In the genomic region with DNA sequence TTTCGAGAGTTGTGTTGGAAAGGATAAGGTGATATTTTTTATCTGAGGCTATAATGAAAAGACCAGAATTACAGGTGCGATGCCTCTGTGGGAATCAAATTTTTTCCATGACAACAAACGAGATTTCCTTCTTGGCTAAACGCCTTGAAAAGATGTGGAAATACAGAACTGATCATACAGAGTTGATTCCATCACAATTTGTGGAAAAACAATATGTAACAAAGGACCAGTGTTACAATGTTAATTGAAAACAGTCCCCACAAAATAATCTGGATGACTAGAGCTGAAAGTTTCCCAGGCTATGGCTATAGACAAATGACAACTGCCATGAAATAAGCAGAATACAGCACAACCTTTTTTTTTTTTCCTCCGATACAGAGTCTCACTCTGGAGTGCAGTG, we compare ENCODE assay signal across 28 cellular contexts.
"Had no signal": no experiment of that assay in that cellular context is flagged by ENCODE, and none has a peak within 500 bp of the region (broad histone marks: within the 10 kb centered on the region; RNA-seq: fewer than 3 reads in every experiment).

No MANE protein-coding gene starts in this region.

- H3K27ac ChIP-seq: brain microvascular endothelial cell, SJSA1, WERI-Rb-1 had no signal

- DNase-seq: activated CD4-positive, alpha-beta memory T cell treated with anti-CD3 and anti-CD28 coated beads, Interleukin-2, amount 10 ng/mL, durations not matched to agents 7 days and 5 days; activated CD4-positive, alpha-beta T cell treated with anti-CD3 and anti-CD28 coated beads for 1 hour; activated CD4-positive, alpha-beta T cell treated with anti-CD3 and anti-CD28 coated beads for 48 hours; activated CD4-positive, CD25-positive, alpha-beta regulatory T cell; activated CD8-positive, alpha-beta memory T cell treated with anti-CD3 and anti-CD28 coated beads for 24 hours; activated CD8-positive, alpha-beta memory T cell treated with anti-CD3 and anti-CD28 coated beads, Interleukin-2, amount 10 ng/mL, durations not matched to agents 7 days and 5 days; activated CD8-positive, alpha-beta memory T cell treated with anti-CD3 and anti-CD28 coated beads, Interleukin-2, amount 50 U/mL, for 48 hours; activated effector memory CD4-positive, alpha-beta T cell treated with Interleukin-2 at 50 U/mL for 16 hours; activated naive CD4-positive, alpha-beta T cell treated with anti-CD3 and anti-CD28 coated beads, Interleukin-2, amount 10 ng/mL, durations not matched to agents 7 days and 5 days; activated naive CD8-positive, alpha-beta T cell treated with anti-CD3 and anti-CD28 coated beads, Interleukin-2, amount 50 U/mL, for 24 hours; activated T-cell treated with anti-CD3 and anti-CD28 coated beads, Interleukin-2, amount 50 U/mL, for 48 hours; amniotic stem cell; aorta; brain microvascular endothelial cell; Kasumi-1; KG1; MG63; NCI-H1092; NCI-H1436 treated with DMSO at 0.1 percent for 48 hours; NCI-H1694 treated with DMSO at 0.1 percent for 48 hours; NCI-H2029; NCI-H345; NCI-H524 treated with DMSO at 0.1 percent for 48 hours; SHP77 treated with DMSO at 0.1 percent for 48 hours; T1000; WERI-Rb-1 had no signal

- H3K4me3 ChIP-seq: MG63, SJSA1 had no signal

- ATAC-seq: activated CD8-positive, alpha-beta memory T cell treated with anti-CD3 and anti-CD28 coated beads, Interleukin-2, amount 10 ng/mL, durations not matched to agents 7 days and 5 days; activated naive CD8-positive, alpha-beta T cell treated with anti-CD3 and anti-CD28 coated beads, Interleukin-2, amount 50 U/mL, for 24 hours; Panc1 had no signal

- H3K27me3 ChIP-seq: brain microvascular endothelial cell, MG63, SJSA1 had no signal

- H3K9me3 ChIP-seq: MG63, SJSA1 had no signal

- H3K36me3 ChIP-seq: brain microvascular endothelial cell, MG63, SJSA1, WERI-Rb-1 had no signal
